In genomic region chr2:127628767-127629614, GRCh38 we compare ENCODE assay signal across 27 cellular contexts. TPM values are rescaled to one million over a fixed set of nuclear protein-coding genes. Genes with fewer than 3 reads are reported as not detected.
"Had no signal": no experiment of that assay in that cellular context is flagged by ENCODE, and none has a peak within 500 bp of the region (broad histone marks: within the 10 kb centered on the region; RNA-seq: fewer than 3 reads in every experiment).

No MANE protein-coding gene starts in this region.

- H3K4me2 ChIP-seq: hepatocyte had no signal

- H3K36me3 Mint-ChIP-seq: activated CD8-positive, alpha-beta memory T cell treated with anti-CD3 and anti-CD28 coated beads, Interleukin-2, amount 10 ng/mL, durations not matched to agents 7 days and 5 days; activated naive CD4-positive, alpha-beta T cell treated with anti-CD3 and anti-CD28 coated beads, Interleukin-2, amount 10 ng/mL, durations not matched to agents 7 days and 5 days; immature natural killer cell had no signal

- H3K36me3 ChIP-seq: tibial artery had no signal

- H3K27me3 Mint-ChIP-seq: activated CD8-positive, alpha-beta memory T cell treated with anti-CD3 and anti-CD28 coated beads, Interleukin-2, amount 10 ng/mL, durations not matched to agents 7 days and 5 days; activated CD8-positive, alpha-beta T cell treated with anti-CD3 and anti-CD28 coated beads for 36 hours; stimulated activated naive CD8-positive, alpha-beta T cell treated with anti-CD3 and anti-CD28 coated beads, Interleukin-15, Interleukin-2, amounts not matched to agents 100 ng/mL and 50 ng/mL, for 24 hours had no signal

- H2AFZ ChIP-seq: hepatocyte had no signal

- ATAC-seq: activated CD8-positive, alpha-beta memory T cell treated with anti-CD3 and anti-CD28 coated beads, Interleukin-2, amount 10 ng/mL, durations not matched to agents 7 days and 5 days; activated CD8-positive, alpha-beta T cell treated with anti-CD3 and anti-CD28 coated beads for 36 hours had no signal

- H3K9me3 Mint-ChIP-seq: activated CD8-positive, alpha-beta T cell treated with anti-CD3 and anti-CD28 coated beads for 36 hours; activated naive CD4-positive, alpha-beta T cell treated with anti-CD3 and anti-CD28 coated beads, Interleukin-2, amount 10 ng/mL, durations not matched to agents 7 days and 5 days; immature natural killer cell; nephron progenitor cell; stimulated activated naive CD8-positive, alpha-beta T cell treated with anti-CD3 and anti-CD28 coated beads, Interleukin-15, Interleukin-2, amounts not matched to agents 100 ng/mL and 50 ng/mL, for 24 hours had no signal

- H3K27ac ChIP-seq: hepatocyte, tibial artery had no signal

- H3K4me3 ChIP-seq: hepatocyte, tibial artery had no signal

- DNase-seq: activated CD4-positive, alpha-beta T cell treated with anti-CD3 and anti-CD28 coated beads for 48 hours; activated CD8-positive, alpha-beta memory T cell treated with anti-CD3 and anti-CD28 coated beads, Interleukin-2, amount 10 ng/mL, durations not matched to agents 7 days and 5 days; activated CD8-positive, alpha-beta T cell treated with anti-CD3 and anti-CD28 coated beads for 36 hours; activated effector memory CD4-positive, alpha-beta T cell treated with anti-CD3 and anti-CD28 coated beads, Interleukin-2, amount 50 U/mL, for 16 hours; activated naive CD4-positive, alpha-beta T cell treated with anti-CD3 and anti-CD28 coated beads, Interleukin-2, amount 10 ng/mL, durations not matched to agents 7 days and 5 days; activated T-cell treated with anti-CD3 and anti-CD28 coated beads for 4 hours; effector CD4-positive, alpha-beta T cell; foreskin fibroblast; immature natural killer cell; kidney glomerular epithelial cell; nephron progenitor cell; stimulated activated CD4-positive, alpha-beta T cell treated with anti-CD3 and anti-CD28 coated beads, Interleukin-4, amount 100 ng/mL, for 24 hours; substantia nigra had no signal

- H3K79me2 ChIP-seq: hepatocyte had no signal

- H3K27me3 ChIP-seq: hepatocyte had no signal

- H3K27ac Mint-ChIP-seq: activated CD8-positive, alpha-beta memory T cell treated with anti-CD3 and anti-CD28 coated beads, Interleukin-2, amount 10 ng/mL, durations not matched to agents 7 days and 5 days; activated CD8-positive, alpha-beta T cell treated with anti-CD3 and anti-CD28 coated beads for 36 hours; activated naive CD4-positive, alpha-beta T cell treated with anti-CD3 and anti-CD28 coated beads, Interleukin-2, amount 10 ng/mL, durations not matched to agents 7 days and 5 days; immature natural killer cell; nephron progenitor cell; stimulated activated naive CD8-positive, alpha-beta T cell treated with anti-CD3 and anti-CD28 coated beads, Interleukin-15, Interleukin-2, amounts not matched to agents 100 ng/mL and 50 ng/mL, for 24 hours had no signal

- H3K4me3 Mint-ChIP-seq: activated CD8-positive, alpha-beta memory T cell treated with anti-CD3 and anti-CD28 coated beads, Interleukin-2, amount 10 ng/mL, durations not matched to agents 7 days and 5 days; activated CD8-positive, alpha-beta T cell treated with anti-CD3 and anti-CD28 coated beads for 36 hours; activated naive CD4-positive, alpha-beta T cell treated with anti-CD3 and anti-CD28 coated beads, Interleukin-2, amount 10 ng/mL, durations not matched to agents 7 days and 5 days; immature natural killer cell; nephron progenitor cell; stimulated activated naive CD8-positive, alpha-beta T cell treated with anti-CD3 and anti-CD28 coated beads, Interleukin-15, Interleukin-2, amounts not matched to agents 100 ng/mL and 50 ng/mL, for 24 hours had no signal

- H3K4me1 Mint-ChIP-seq: activated naive CD4-positive, alpha-beta T cell treated with anti-CD3 and anti-CD28 coated beads, Interleukin-2, amount 10 ng/mL, durations not matched to agents 7 days and 5 days; immature natural killer cell; nephron progenitor cell had no signal

- FAIRE-seq: endometrium had no signal

- H3K9me3 ChIP-seq: tibial artery had no signal

RNA-seq across cellular contexts. Expression of gene GPR17, which starts 17.0 kb away (rescaled TPM):
- total RNA-seq: activated CD8-positive, alpha-beta memory T cell treated with anti-CD3 and anti-CD28 coated beads, Interleukin-2, amount 10 ng/mL, durations not matched to agents 7 days and 5 days; activated CD8-positive, alpha-beta T cell treated with anti-CD3 and anti-CD28 coated beads for 36 hours; chondrocyte; epithelial cell of proximal tubule; fibroblast of lung; glomerular endothelial cell; hepatocyte; mononuclear cell; myocyte; omental fat pad; renal cortical epithelial cell; T-helper 2 cell treated with Interferon-gamma antibody and Interleukin-4, amounts not matched to agents 100 ng/mL and 5 ng/mL, for 36 hours; ureter had no signal
- polyA plus RNA-seq: fibroblast of lung, immature natural killer cell had no signal
